In genomic region chr9:127976943-127977871, GRCh38 we compare ENCODE assay signal across 8 cellular contexts. TPM values are rescaled to one million over a fixed set of nuclear protein-coding genes. Genes with fewer than 3 reads are reported as not detected.
DNase-seq lines count a peak whose midpoint lies in the region; ATAC-seq and TF ChIP-seq lines count a peak whose summit lies in the region.

No MANE protein-coding gene starts in this region.

- no peaks in the 10 kb centered on the region for H3K9me3 ChIP-seq in cardiac muscle cell (ENCODE audit: low read depth)
- H3K9me3 ChIP-seq in liver (ENCODE audit: control insufficient read depth in 4 of 4, low read length in 3 of 4) = no peaks in the 10 kb centered on the region
- no peaks in the 10 kb centered on the region for H3K9me3 ChIP-seq in upper lobe of left lung

- peak overlapping the region; percentile 77 to 96 for H3K9ac ChIP-seq in liver (ENCODE audit: low read depth in 1 of 2, low read length in 2 of 2)

- peak overlapping the region; percentile 96 for H3K4me3 Mint-ChIP-seq in activated naive CD4-positive, alpha-beta T cell treated with anti-CD3 and anti-CD28 coated beads, Interleukin-2, amount 50 U/mL, for 24 hours

- H3K9me3 Mint-ChIP-seq in activated naive CD4-positive, alpha-beta T cell treated with anti-CD3 and anti-CD28 coated beads, Interleukin-2, amount 50 U/mL, for 24 hours = no peaks in the 10 kb centered on the region

- intact Hi-C loops in left ventricle myocardium superior (cut with micrococcal nuclease) = no loop called here

- ATAC-seq in left ventricle myocardium superior (no peak), upper lobe of left lung (ENCODE audit: low FRiP score in 2 of 2) (no peak), HG03045 (IDR thresholded peaks at IDR 0.05; ENCODE audit: unreplicated experiment) (no peak), HG02885 (IDR thresholded peaks at IDR 0.05; ENCODE audit: poor library complexity, unreplicated experiment) (no peak)

- peaks cover 2% of the 10 kb centered on the region for H3K36me3 Mint-ChIP-seq in activated naive CD4-positive, alpha-beta T cell treated with anti-CD3 and anti-CD28 coated beads, Interleukin-2, amount 50 U/mL, for 24 hours

- TF ChIP-seq RAD21 in liver (IDR thresholded peaks at IDR 0.05) = peak in 1 of 2 donors; percentile 2

- DNase-seq in cardiac muscle cell (ENCODE audit: low read depth in 1 of 2, low spot score in 1 of 2) (no peak), left ventricle myocardium superior (no peak), upper lobe of left lung (no peak), LoVo (ENCODE audit: low spot score) (no peak)

- no peak for TF ChIP-seq CTCF in cardiac muscle cell (IDR thresholded peaks at IDR 0.05; ENCODE audit: low read depth, low read length)
- TF ChIP-seq CTCF in liver (IDR thresholded peaks at IDR 0.05; ENCODE audit: low read depth, low read length, missing input control) = no peak
- TF ChIP-seq CTCF in upper lobe of left lung (IDR thresholded peaks at IDR 0.05) = no peak

- 60% methylated on average over 9 of the region's 9 CpGs for WGBS in liver
- WGBS in upper lobe of left lung, 2 donors = 80 to 81% methylated on average over 8 to 9 of the region's 9 CpGs

- peak overlapping the region; percentile 21 for H3K4me3 ChIP-seq in cardiac muscle cell
- H3K4me3 ChIP-seq in liver (ENCODE audit: low read depth in 1 of 3, low read length in 3 of 3) = peak overlapping the region; percentile 65 to 85 (median 66)
- peak overlapping the region in 3 of 4 donors; percentile 70 to 95 (median 95) for H3K4me3 ChIP-seq in upper lobe of left lung

- H3K27me3 Mint-ChIP-seq in activated naive CD4-positive, alpha-beta T cell treated with anti-CD3 and anti-CD28 coated beads, Interleukin-2, amount 50 U/mL, for 24 hours = no peaks in the 10 kb centered on the region

- peak overlapping the region; percentile 92 for H3K27ac ChIP-seq in cardiac muscle cell
- peak overlapping the region; percentile 79 to 95 for H3K27ac ChIP-seq in liver (ENCODE audit: low read depth in 1 of 2, low read length in 2 of 2)
- peak overlapping the region; percentile 75 to 91 (median 78) for H3K27ac ChIP-seq in upper lobe of left lung

- peaks cover 53% of the 10 kb centered on the region for H3K4me1 Mint-ChIP-seq in activated naive CD4-positive, alpha-beta T cell treated with anti-CD3 and anti-CD28 coated beads, Interleukin-2, amount 50 U/mL, for 24 hours

- H3K36me3 ChIP-seq in cardiac muscle cell = no peaks in the 10 kb centered on the region
- H3K36me3 ChIP-seq in liver (ENCODE audit: control insufficient read depth in 4 of 4, insufficient read depth in 3 of 4, low read depth in 1 of 4, low read length in 3 of 4) = peaks cover 0 to 2% (median 0%) of the 10 kb centered on the region in 4 donors
- no peaks in the 10 kb centered on the region for H3K36me3 ChIP-seq in upper lobe of left lung

- peak overlapping the region; percentile 98 for H3K27ac Mint-ChIP-seq in activated naive CD4-positive, alpha-beta T cell treated with anti-CD3 and anti-CD28 coated beads, Interleukin-2, amount 50 U/mL, for 24 hours

- no peak for TF ChIP-seq EP300 in upper lobe of left lung (IDR thresholded peaks at IDR 0.05)

- peaks cover 69% of the 10 kb centered on the region for H3K4me1 ChIP-seq in cardiac muscle cell (ENCODE audit: low read depth)
- H3K4me1 ChIP-seq in liver (ENCODE audit: control insufficient read depth in 4 of 4, insufficient read depth in 4 of 4, low read length in 3 of 4) = peaks cover 35 to 79% (median 67%) of the 10 kb centered on the region in 4 donors
- peaks cover 59 to 89% (median 84%) of the 10 kb centered on the region in 4 donors for H3K4me1 ChIP-seq in upper lobe of left lung

- no peak for TF ChIP-seq POLR2A in upper lobe of left lung (IDR thresholded peaks at IDR 0.05)

- no peaks in the 10 kb centered on the region for H3K27me3 ChIP-seq in cardiac muscle cell
- H3K27me3 ChIP-seq in liver (ENCODE audit: control insufficient read depth in 4 of 4, insufficient read depth in 4 of 4, low read length in 3 of 4) = no peaks in the 10 kb centered on the region
- H3K27me3 ChIP-seq in upper lobe of left lung = no peaks in the 10 kb centered on the region

TF ChIP-seq in liver, 16 proteins besides CTCF, POLR2A, EP300 and RAD21:
- TF ChIP-seq FOXA2 (IDR thresholded peaks at IDR 0.05) (no peak), SP1 (IDR thresholded peaks at IDR 0.05) (no peak), GABPA (IDR thresholded peaks at IDR 0.05 in 1 of 2, conservative IDR thresholded peaks at IDR 0.05 in 1 of 2) (no peak), TAF1 (conservative IDR thresholded peaks at IDR 0.05) (no peak), RXRA (IDR thresholded peaks at IDR 0.05) (peak in 1 of 2 donors; percentile 16), FOXA1 (IDR thresholded peaks at IDR 0.05) (no peak), HNF4A (conservative IDR thresholded peaks at IDR 0.05) (peak in 1 of 2 donors; percentile 14), ZBTB33 (IDR thresholded peaks at IDR 0.05) (no peak)
TF ChIP-seq in liver: peak in this region for 2.

RNA-seq across cellular contexts. Expression of gene EEIG1, which starts 3.6 kb away (rescaled TPM):
- total RNA-seq in cardiac muscle cell (20.9 and 25.6 TPM in 2 replicates), left ventricle myocardium superior (21.6 TPM), liver (10 to 100 TPM in 1 of 2 donors, 1 to 10 TPM in 1; 4.9 to 14.3 TPM), upper lobe of left lung (10 to 100 TPM; 17.8 to 60.7 (median 48.0) TPM)
- polyA plus RNA-seq in cardiac muscle cell (26.6 and 32.5 TPM in 2 replicates), liver (10 to 100 TPM in 1 of 2 donors, 1 to 10 TPM in 1; 6.7 to 11.2 TPM)

RNA-seq across cellular contexts. Expression of gene DPM2, which starts 39.6 kb away (rescaled TPM):
- total RNA-seq in cardiac muscle cell (26.1 and 35.6 TPM in 2 replicates), left ventricle myocardium superior (11.1 TPM), liver (10 to 100 TPM in 1 of 2 donors, 1 to 10 TPM in 1; 9.3 to 22.0 TPM), upper lobe of left lung (10 to 100 TPM; 20.1 to 40.7 (median 25.6) TPM)
- polyA plus RNA-seq in cardiac muscle cell (54.2 and 70.7 TPM in 2 replicates), liver (10 to 100 TPM; 22.0 to 25.0 TPM)

RNA-seq across cellular contexts. Expression of gene PIP5KL1, which starts 46.6 kb away (rescaled TPM):
- total RNA-seq in cardiac muscle cell (0.89 and 1.7 TPM in 2 replicates), left ventricle myocardium superior (not detected), liver (1 to 10 TPM in 1 of 2 donors, under 1 TPM in 1; 0.59 to 1.5 TPM), upper lobe of left lung (10 to 100 TPM in 3 of 6 donors, 1 to 10 TPM in 3; 4.1 to 38.8 (median 10.0) TPM)
- polyA plus RNA-seq in cardiac muscle cell (3.4 and 3.5 TPM in 2 replicates), liver (under 1 TPM; 0.06 to 0.40 TPM)

Comparison
In these comparisons a context has a peak if more than half of its experiments do, and no peak if none do; other contexts are left out.
1. H3K4me3 ChIP-seq: peak in every context shown above with its lines; median percentile 95 in upper lobe of left lung; 66 in liver; 21 in cardiac muscle cell.